9 cellular contexts compared by ENCODE assay signal in genomic region chr3:129526121-129526900, GRCh38. TPM values are rescaled to one million over a fixed set of nuclear protein-coding genes. Genes with fewer than 3 reads are reported as not detected.
DNase-seq lines count a peak whose midpoint lies in the region; ATAC-seq and TF ChIP-seq lines count a peak whose summit lies in the region.
"Had no signal": no experiment of that assay in that cellular context is flagged by ENCODE, and none has a peak within 500 bp of the region (broad histone marks: within the 10 kb centered on the region; RNA-seq: fewer than 3 reads in every experiment).

No MANE protein-coding gene starts in this region.

- ATAC-seq in GM18502 (IDR thresholded peaks at IDR 0.05; ENCODE audit: poor library complexity, unreplicated experiment): peak; percentile 97
- ATAC-seq in GM21529 (IDR thresholded peaks at IDR 0.05; ENCODE audit: unreplicated experiment): peak; percentile 97
- ATAC-seq in HG03521 (IDR thresholded peaks at IDR 0.05; ENCODE audit: unreplicated experiment): peak; percentile 84

- no peak overlapping the region for H3K18ac ChIP-seq in H9 (ENCODE audit: insufficient read length, low read depth, low read length)

- H3K9me3 ChIP-seq in endodermal cell (ENCODE audit: control insufficient read depth, low read length) (no peaks in the 10 kb centered on the region), H9 (ENCODE audit: control insufficient read depth, low read depth, low read length) (no peaks in the 10 kb centered on the region)

- peak overlapping the region; percentile 11 for H3K27ac ChIP-seq in endodermal cell (ENCODE audit: low read depth, low read length)
- no peak overlapping the region for H3K27ac ChIP-seq in H9 (ENCODE audit: insufficient read length, low read depth, low read length)

- no peak overlapping the region for H2AK5ac ChIP-seq in H9 (ENCODE audit: insufficient read length, low read length)

- H4K5ac ChIP-seq in H9 (ENCODE audit: insufficient read length, low read depth, low read length): no peak overlapping the region

- H3K79me1 ChIP-seq in H9 (ENCODE audit: insufficient read depth, low read depth, low read length, poor library complexity, severe bottlenecking): no peaks in the 10 kb centered on the region

- DNase-seq in endodermal cell (no peak), H9 (no peak), H4 (ENCODE audit: low spot score) (no peak)
- no peak for DNase-seq in activated T-cell treated with anti-CD3 and anti-CD28 coated beads, Interleukin-2, amount 50 U/mL, for 48 hours
- no peak for DNase-seq in activated T-cell treated with anti-CD3 and anti-CD28 coated beads, Interleukin-2, amount 50 U/mL, for 24 hours

- peaks cover 14% of the 10 kb centered on the region for H3K4me1 ChIP-seq in endodermal cell (ENCODE audit: control insufficient read depth, insufficient read depth, low read length)
- peaks cover 13% of the 10 kb centered on the region; the same call in 1 of the 2 replicates for H3K4me1 ChIP-seq in H9 (ENCODE audit: insufficient read depth, low read length)

- no peak overlapping the region for H2AFZ ChIP-seq in H9 (ENCODE audit: low read length)

- no peaks in the 10 kb centered on the region for H3K36me3 ChIP-seq in endodermal cell (ENCODE audit: control insufficient read depth, insufficient read depth, low read length)

- no peak overlapping the region for H2BK120ac ChIP-seq in H9 (ENCODE audit: low read depth, low read length, poor library complexity, severe bottlenecking)

- H4K91ac ChIP-seq in H9 (ENCODE audit: insufficient read length, low read depth, low read length): no peak overlapping the region

- H3K27me3 ChIP-seq in endodermal cell (ENCODE audit: control insufficient read depth, insufficient read depth, low read length, poor library complexity, severe bottlenecking) (no peaks in the 10 kb centered on the region), H9 (ENCODE audit: insufficient read depth, low read length) (no peaks in the 10 kb centered on the region)

- H3K4me3 ChIP-seq in endodermal cell (ENCODE audit: low read length): no peak overlapping the region

- H3K79me2 ChIP-seq in H9 (ENCODE audit: insufficient read depth, low read length): no peaks in the 10 kb centered on the region

- no peak overlapping the region for H3K23ac ChIP-seq in H9 (ENCODE audit: insufficient read length, low read depth, low read length)

- H2BK12ac ChIP-seq in H9 (ENCODE audit: insufficient read length, low read depth, low read length): no peak overlapping the region

- H3K4ac ChIP-seq in H9 (ENCODE audit: low read depth, low read length): no peak overlapping the region

- H2BK5ac ChIP-seq in H9 (ENCODE audit: insufficient read length, low read length): no peak overlapping the region

- H3K27me3 Mint-ChIP-seq in endodermal cell (ENCODE audit: insufficient read depth) (no peaks in the 10 kb centered on the region), H9 (ENCODE audit: low read depth) (peaks cover 3% of the 10 kb centered on the region; the same call in 1 of the 2 replicates)
- no peaks in the 10 kb centered on the region for H3K27me3 Mint-ChIP-seq in activated T-cell treated with anti-CD3 and anti-CD28 coated beads, Interleukin-2, amount 50 U/mL, for 24 hours

- H3K9ac ChIP-seq in endodermal cell (ENCODE audit: extremely low read depth, low read length, poor library complexity, severe bottlenecking) (no peak overlapping the region), H9 (ENCODE audit: extremely low read depth, insufficient read length, low read length) (no peak overlapping the region)

- H4K8ac ChIP-seq in H9 (replicated peaks; ENCODE audit: insufficient read length, low read depth, low read length): no peak overlapping the region

- H4K20me1 ChIP-seq in H9 (ENCODE audit: control insufficient read depth, insufficient read depth, insufficient read length): no peaks in the 10 kb centered on the region

- H3K9me3 Mint-ChIP-seq in endodermal cell (no peaks in the 10 kb centered on the region), H9 (no peaks in the 10 kb centered on the region)
- no peaks in the 10 kb centered on the region for H3K9me3 Mint-ChIP-seq in activated T-cell treated with anti-CD3 and anti-CD28 coated beads, Interleukin-2, amount 50 U/mL, for 24 hours

- no peak overlapping the region for H2BK20ac ChIP-seq in H9 (ENCODE audit: low read depth, low read length, poor library complexity, severe bottlenecking)

- H3K23me2 ChIP-seq in H9 (ENCODE audit: insufficient read length, low read depth, low read length, poor library complexity, severe bottlenecking): no peaks in the 10 kb centered on the region

- no peak overlapping the region for H2BK15ac ChIP-seq in H9 (ENCODE audit: low read depth, low read length)

- H3T11ph ChIP-seq in H9 (ENCODE audit: low read length): no peak overlapping the region

- no peak overlapping the region for H3K27ac Mint-ChIP-seq in endodermal cell
- H3K27ac Mint-ChIP-seq in H9: 0 out of 7 replicates have a peak overlapping the region, but pooled peaks of 1 of the 3 experiments have one; percentile 36
- H3K27ac Mint-ChIP-seq in activated T-cell treated with anti-CD3 and anti-CD28 coated beads, Interleukin-2, amount 50 U/mL, for 24 hours: no peak overlapping the region

- H3K36me3 Mint-ChIP-seq in endodermal cell (ENCODE audit: low read depth) (no peaks in the 10 kb centered on the region), H9 (ENCODE audit: insufficient read depth in 1 of 3, low read depth in 3 of 3) (no peaks in the 10 kb centered on the region)
- no peaks in the 10 kb centered on the region for H3K36me3 Mint-ChIP-seq in activated T-cell treated with anti-CD3 and anti-CD28 coated beads, Interleukin-2, amount 50 U/mL, for 24 hours (ENCODE audit: low read depth)

- H3K4me2 ChIP-seq in H9 (ENCODE audit: insufficient read depth, insufficient read length, low read length): no peak overlapping the region

- no peak for TF ChIP-seq CTCF in endodermal cell (conservative IDR thresholded peaks at IDR 0.05)
- TF ChIP-seq CTCF in H9 (conservative IDR thresholded peaks at IDR 0.05): no peak

- no peak overlapping the region for H3K14ac ChIP-seq in H9 (ENCODE audit: insufficient read depth, low read length)

- H3K56ac ChIP-seq in H9 (ENCODE audit: insufficient read length, low read depth, low read length): no peak overlapping the region

- H3K4me1 Mint-ChIP-seq in endodermal cell: peaks cover 31% of the 10 kb centered on the region
- peaks cover 31 to 37% of the 10 kb centered on the region in 2 experiments for H3K4me1 Mint-ChIP-seq in H9
- peaks cover 3% of the 10 kb centered on the region for H3K4me1 Mint-ChIP-seq in activated T-cell treated with anti-CD3 and anti-CD28 coated beads, Interleukin-2, amount 50 U/mL, for 24 hours (ENCODE audit: low read depth)

- no peak overlapping the region for H3K4me3 Mint-ChIP-seq in endodermal cell
- no peak overlapping the region for H3K4me3 Mint-ChIP-seq in H9
- H3K4me3 Mint-ChIP-seq in activated T-cell treated with anti-CD3 and anti-CD28 coated beads, Interleukin-2, amount 50 U/mL, for 24 hours: no peak overlapping the region

- WGBS in endodermal cell (ENCODE audit: insufficient coverage in 1 of 2, insufficient read length in 1 of 2), 2 experiments: 88 to 92% methylated on average over 2 to 12 of the region's 12 CpGs
- WGBS in H9 (ENCODE audit: extremely low coverage, insufficient read length, low lambda C conversion rate): no CpG with 5 or more reads among the region's 12 CpGs

RNA-seq across cellular contexts. Expression of gene RHO, which starts 2.1 kb away (rescaled TPM):
- total RNA-seq in endodermal cell: under 1 TPM; 0.22 to 0.26 TPM
- not detected for polyA plus RNA-seq in endodermal cell (2013, experiment 1 of 2)
- not detected for polyA plus RNA-seq in endodermal cell (2013, experiment 2 of 2)
- not detected in 2 replicates for total RNA-seq in H9 (2021)
- not detected in 2 replicates for total RNA-seq in H4 (2014; rRNA removed; shearing (Covaris generic))
- total RNA-seq: kidney epithelial cell had no signal

RNA-seq across cellular contexts. Expression of gene H1-8, which starts 16.7 kb away (rescaled TPM):
- not detected for total RNA-seq in endodermal cell
- not detected for polyA plus RNA-seq in endodermal cell (2013, experiment 1 of 2)
- polyA plus RNA-seq in endodermal cell (2013, experiment 2 of 2): not detected
- total RNA-seq in H9 (2021): not detected in 2 replicates
- total RNA-seq in H4 (2014; rRNA removed; shearing (Covaris generic)): not detected in 2 replicates
- total RNA-seq: kidney epithelial cell had no signal
